In the genomic region with DNA sequence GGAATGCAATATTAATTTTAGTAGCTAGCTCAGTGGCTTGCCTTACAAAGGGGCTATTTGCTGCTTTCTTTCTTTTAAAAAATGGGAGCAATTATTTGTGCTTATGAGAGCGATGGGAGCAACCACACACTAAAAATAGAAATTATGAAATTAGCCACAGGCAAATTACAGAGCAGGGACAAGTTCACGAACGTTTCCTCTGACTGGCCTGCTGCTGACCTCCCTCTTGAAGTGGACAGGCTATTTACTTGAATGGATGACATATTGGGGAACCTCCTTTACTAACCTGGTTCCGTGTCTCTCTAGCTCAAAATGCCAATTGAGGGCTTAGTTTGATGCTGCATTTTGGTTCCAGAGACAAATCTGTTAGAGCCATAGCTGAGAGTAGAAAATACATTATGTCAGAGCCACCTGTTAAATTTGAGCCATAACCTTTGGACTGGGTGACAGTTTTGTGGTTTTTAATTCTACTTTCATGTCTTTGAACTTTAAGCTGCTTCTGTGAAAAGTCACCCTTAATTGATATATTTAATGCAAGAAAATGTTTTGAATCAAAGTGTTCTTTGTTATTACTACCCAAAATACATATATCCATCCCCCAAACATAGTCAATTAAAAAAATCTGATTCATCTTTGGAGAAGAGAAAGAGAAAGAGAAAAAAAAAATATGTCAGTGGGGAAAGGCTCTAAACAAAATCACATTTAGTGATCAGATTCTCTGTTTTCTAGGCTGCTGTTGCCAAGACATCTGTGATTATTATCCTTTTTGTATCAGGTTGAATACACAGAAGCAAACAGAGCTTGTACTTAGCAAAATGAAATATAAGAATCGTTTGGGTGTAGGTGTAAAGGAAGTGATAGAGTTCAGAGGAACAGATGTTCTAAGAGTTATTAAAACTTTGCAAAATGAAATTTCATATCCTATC, we compare ENCODE assay signal across 12 cellular contexts.
DNase-seq lines count a peak whose midpoint lies in the region; ATAC-seq and FAIRE-seq lines count a peak whose summit lies in the region.
"Had no signal": no experiment of that assay in that cellular context is flagged by ENCODE, and none has a peak within 500 bp of the region (broad histone marks: within the 10 kb centered on the region; RNA-seq: fewer than 3 reads in every experiment).

No MANE protein-coding gene starts in this region.

- FAIRE-seq in islet of Langerhans (lab: Jason Lieb, UNC), result peak; percentile 80
- FAIRE-seq: endothelial cell of umbilical vein, GM12891 had no signal

- peak; percentile 79 for ATAC-seq in GM18517 (IDR thresholded peaks at IDR 0.05; ENCODE audit: unreplicated experiment)
- ATAC-seq in GM21447 (IDR thresholded peaks at IDR 0.05; ENCODE audit: unreplicated experiment), result peak; percentile 60
- peak; percentile 67 for ATAC-seq in HG03520 (IDR thresholded peaks at IDR 0.05; ENCODE audit: unreplicated experiment)
- ATAC-seq: CD8-positive, alpha-beta T cell; mucosa of descending colon had no signal

- no peak for DNase-seq in COR-L47 (lab: John Stamatoyannopoulos, UW)
- DNase-seq in RKO (ENCODE audit: low spot score), result no peak
- DNase-seq in NCI-H82 treated with DMSO at 0.1 percent for 48 hours (lab: John Stamatoyannopoulos, UW; ENCODE audit: unreplicated experiment), result no peak
- no peak for DNase-seq in activated CD4-positive, alpha-beta T cell treated with anti-CD3 and anti-CD28 coated beads for 4 hours
- DNase-seq: CD8-positive, alpha-beta T cell; mucosa of descending colon had no signal
